Comparison of ENCODE assay signal across 2 cellular contexts in genomic region chr5:93209476-93209875, GRCh38.
TF ChIP-seq lines count a peak whose summit lies in the region.

No MANE protein-coding gene starts in this region.

TF ChIP-seq in IMR-90, 13 proteins besides CTCF, POLR2A, EP300 and RAD21 (continued from another document):
- TF ChIP-seq NFE2L2 (IDR thresholded peaks at IDR 0.05; ENCODE audit: low read depth, low read length) (no peak), ELK1 (IDR thresholded peaks at IDR 0.05; ENCODE audit: borderline replicate concordance, low read depth, low read length) (no peak), RFX5 (IDR thresholded peaks at IDR 0.05; ENCODE audit: low read depth, low read length) (no peak), USF2 (IDR thresholded peaks at IDR 0.05; ENCODE audit: low read depth, low read length) (no peak), CEBPB (IDR thresholded peaks at IDR 0.05; ENCODE audit: low read depth, low read length) (no peak), SMC3 (IDR thresholded peaks at IDR 0.05; ENCODE audit: low read depth, low read length) (no peak), FOS (IDR thresholded peaks at IDR 0.05; ENCODE audit: low read depth, low read length) (no peak), MXI1 (IDR thresholded peaks at IDR 0.05; ENCODE audit: borderline replicate concordance, low read depth, low read length) (no peak)
TF ChIP-seq in IMR-90: peak in this region for 0.

TF ChIP-seq in endothelial cell of umbilical vein, 7 proteins besides CTCF, POLR2A, EP300 and RAD21 (continued from another document):
- TF ChIP-seq MAX (IDR thresholded peaks at IDR 0.05; ENCODE audit: insufficient read depth, insufficient read length) (no peak), MYC (IDR thresholded peaks at IDR 0.05; ENCODE audit: low read depth, low read length) (no peak), FOS (IDR thresholded peaks at IDR 0.05; ENCODE audit: borderline replicate concordance, insufficient read depth, low read length) (no peak)
